In genomic region chr13:110629735-110630134, GRCh38 we compare ENCODE assay signal across 14 cellular contexts. TPM values are rescaled to one million over a fixed set of nuclear protein-coding genes. Genes with fewer than 3 reads are reported as not detected.
A peak's percentile ranks its signal among the peaks of the same experiment; 100 is the strongest.
DNase-seq lines count a peak whose midpoint lies in the region; ATAC-seq and TF ChIP-seq lines count a peak whose summit lies in the region.
"Had no signal": no experiment of that assay in that cellular context is flagged by ENCODE, and none has a peak within 500 bp of the region (broad histone marks: within the 10 kb centered on the region; RNA-seq: fewer than 3 reads in every experiment).

No MANE protein-coding gene starts in this region.

- H3K27me3 ChIP-seq in transverse colon = no peaks in the 10 kb centered on the region
- H3K27me3 ChIP-seq in GM23338 (ENCODE audit: insufficient read depth) = no peaks in the 10 kb centered on the region
- H3K27me3 ChIP-seq in tibial nerve = no peaks in the 10 kb centered on the region
- H3K27me3 ChIP-seq: pancreas had no signal

- no peak for TF ChIP-seq CTCF in transverse colon (IDR thresholded peaks at IDR 0.05)
- no peak for TF ChIP-seq CTCF in GM23338 (conservative IDR thresholded peaks at IDR 0.05; ENCODE audit: low read depth in 2 of 2)
- TF ChIP-seq CTCF in tibial nerve (IDR thresholded peaks at IDR 0.05) = no peak
- TF ChIP-seq CTCF in lower leg skin (IDR thresholded peaks at IDR 0.05) = no peak

- H3K9me2 ChIP-seq in GM23338 (ENCODE audit: insufficient read depth) = no peaks in the 10 kb centered on the region

- peaks cover 19% of the 10 kb centered on the region for H4K20me1 ChIP-seq in GM23338 (replicated peaks; ENCODE audit: insufficient read depth)

- H3K79me2 ChIP-seq in GM23338 (replicated peaks; ENCODE audit: insufficient read depth) = peaks cover 81% of the 10 kb centered on the region

- no peaks in the 10 kb centered on the region for H3F3A ChIP-seq in GM23338 (replicated peaks; ENCODE audit: low read depth)

- no peaks in the 10 kb centered on the region for H3K9me3 Mint-ChIP-seq in activated naive CD8-positive, alpha-beta T cell treated with anti-CD3 and anti-CD28 coated beads, Interleukin-2, amount 10 ng/mL, durations not matched to agents 7 days and 5 days
- peaks cover 4% of the 10 kb centered on the region; the same call in 1 of the 3 replicates for H3K9me3 Mint-ChIP-seq in GM23338
- H3K9me3 Mint-ChIP-seq: activated B cell treated with CpG ODN at 0.5 μM for 24 hours had no signal

- no peak overlapping the region for H2AFZ ChIP-seq in GM23338

- no peak overlapping the region for H3K4me3 Mint-ChIP-seq in activated naive CD8-positive, alpha-beta T cell treated with anti-CD3 and anti-CD28 coated beads, Interleukin-2, amount 10 ng/mL, durations not matched to agents 7 days and 5 days
- H3K4me3 Mint-ChIP-seq in GM23338 = no peak overlapping the region
- H3K4me3 Mint-ChIP-seq: activated B cell treated with CpG ODN at 0.5 μM for 24 hours had no signal

- H3K27ac ChIP-seq in transverse colon = peak overlapping the region; percentile 43 to 82 (median 76)
- H3K27ac ChIP-seq in GM23338 (ENCODE audit: low read depth) = no peak overlapping the region
- H3K27ac ChIP-seq in tibial nerve = no peak overlapping the region
- H3K27ac ChIP-seq: pancreas had no signal

- no peak for TF ChIP-seq POLR2A in transverse colon (IDR thresholded peaks at IDR 0.05)
- no peak for TF ChIP-seq POLR2A in tibial nerve (IDR thresholded peaks at IDR 0.05)
- no peak for TF ChIP-seq POLR2A in lower leg skin (IDR thresholded peaks at IDR 0.05)

- H3K27ac Mint-ChIP-seq in activated naive CD8-positive, alpha-beta T cell treated with anti-CD3 and anti-CD28 coated beads, Interleukin-2, amount 10 ng/mL, durations not matched to agents 7 days and 5 days = peak overlapping the region; percentile 40
- no peak overlapping the region for H3K27ac Mint-ChIP-seq in GM23338
- H3K27ac Mint-ChIP-seq: activated B cell treated with CpG ODN at 0.5 μM for 24 hours had no signal

- no peak overlapping the region for H3K4me2 ChIP-seq in GM23338

- H3K4me1 Mint-ChIP-seq in activated naive CD8-positive, alpha-beta T cell treated with anti-CD3 and anti-CD28 coated beads, Interleukin-2, amount 10 ng/mL, durations not matched to agents 7 days and 5 days = peaks cover 13% of the 10 kb centered on the region
- peaks cover 9% of the 10 kb centered on the region; the same call in 2 of the 3 replicates for H3K4me1 Mint-ChIP-seq in GM23338
- H3K4me1 Mint-ChIP-seq: activated B cell treated with CpG ODN at 0.5 μM for 24 hours had no signal

- ATAC-seq in activated naive CD8-positive, alpha-beta T cell treated with anti-CD3 and anti-CD28 coated beads, Interleukin-2, amount 10 ng/mL, durations not matched to agents 7 days and 5 days (ENCODE audit: low read depth) = peak; percentile 66
- no peak for ATAC-seq in GM23338
- ATAC-seq: pancreas had no signal

- peaks cover 0 to 6% (median 2%) of the 10 kb centered on the region in 4 donors for H3K36me3 ChIP-seq in transverse colon
- H3K36me3 ChIP-seq in GM23338 (ENCODE audit: insufficient read depth) = no peaks in the 10 kb centered on the region
- H3K36me3 ChIP-seq in tibial nerve = peaks cover 4 to 70% (median 11%) of the 10 kb centered on the region in 3 donors

- POLR2A ChIA-PET in activated naive CD8-positive, alpha-beta T cell treated with anti-CD3 and anti-CD28 coated beads, Interleukin-2, amount 10 ng/mL, durations not matched to agents 7 days and 5 days (lab: Charles Lee) = interaction anchor here (1.2 kb wide), 1 partner anchor 14 kb away, joined by 4 read pairs; the partner anchor contains the start of gene NAXD

- 63 to 82% methylated on average over 6 to 7 of the region's 7 CpGs for WGBS in transverse colon (ENCODE audit: low coverage in 1 of 2), 2 donors
- 77% methylated on average over 7 of the region's 7 CpGs for WGBS in tibial nerve, 2 donors
- 80 to 84% methylated on average over 7 of the region's 7 CpGs for WGBS in lower leg skin, 2 donors

- H3K4me1 ChIP-seq in transverse colon (peaks cover 13 to 46% (median 33%) of the 10 kb centered on the region in 4 donors), GM23338 (ENCODE audit: insufficient read depth) (no peaks in the 10 kb centered on the region), tibial nerve (peaks cover 0 to 18% (median 2%) of the 10 kb centered on the region in 4 donors)
- H3K4me1 ChIP-seq: pancreas had no signal

- H3K9me3 ChIP-seq in transverse colon (no peaks in the 10 kb centered on the region), tibial nerve (no peaks in the 10 kb centered on the region)
- H3K9me3 ChIP-seq: pancreas had no signal

- no peaks in the 10 kb centered on the region for H3K27me3 Mint-ChIP-seq in activated naive CD8-positive, alpha-beta T cell treated with anti-CD3 and anti-CD28 coated beads, Interleukin-2, amount 10 ng/mL, durations not matched to agents 7 days and 5 days
- peaks cover 3% of the 10 kb centered on the region for H3K27me3 Mint-ChIP-seq in GM23338 (ENCODE audit: insufficient read depth, low read depth, poor library complexity)
- H3K27me3 Mint-ChIP-seq: activated B cell treated with CpG ODN at 0.5 μM for 24 hours had no signal

- no peak for TF ChIP-seq EP300 in transverse colon (IDR thresholded peaks at IDR 0.05; ENCODE audit: low read depth)
- no peak for TF ChIP-seq EP300 in tibial nerve (IDR thresholded peaks at IDR 0.05)

- intact Hi-C loops in transverse colon (cut with DNase I; ENCODE audit: low total_unique reads) = loop anchor here (2.0 kb wide), 1 partner anchor 21 kb away; no protein-coding TSS in a partner anchor
- intact Hi-C loops in lower leg skin (cut with DNase I; ENCODE audit: low total_unique reads) = no loop called here

- peak; percentile 16 for DNase-seq in stimulated activated CD4-positive, alpha-beta T cell treated with anti-CD3 and anti-CD28 coated beads, Interleukin-4, amount 100 ng/mL, for 24 hours
- no peak for DNase-seq in stimulated activated CD4-positive, alpha-beta T cell treated with anti-CD3 and anti-CD28 coated beads, Interleukin-1b, Interleukin-23, amount 100 ng/mL, for 48 hours
- no peak for DNase-seq in activated naive CD8-positive, alpha-beta T cell treated with anti-CD3 and anti-CD28 coated beads, Interleukin-2, amount 10 ng/mL, durations not matched to agents 7 days and 5 days
- DNase-seq in mesenteric fat pad (ENCODE audit: low spot score) (peak; percentile 16), transverse colon (no peak), GM23338 (ENCODE audit: low spot score) (no peak), tibial nerve (ENCODE audit: low spot score in 2 of 2) (no peak), lower leg skin (ENCODE audit: low spot score in 2 of 2) (no peak)
- DNase-seq: activated B cell treated with CpG ODN at 0.5 μM for 24 hours; cortex of kidney; KBM-7; NCI-H1105; pancreas; stimulated activated CD4-positive, alpha-beta T cell treated with anti-CD3 and anti-CD28 coated beads, Interleukin-12 subunit alpha, Interleukin-12 subunit beta, amount 100 ng/mL, for 4 hours had no signal

- peaks cover 14% of the 10 kb centered on the region for H3K36me3 Mint-ChIP-seq in activated naive CD8-positive, alpha-beta T cell treated with anti-CD3 and anti-CD28 coated beads, Interleukin-2, amount 10 ng/mL, durations not matched to agents 7 days and 5 days
- peaks cover 55% of the 10 kb centered on the region for H3K36me3 Mint-ChIP-seq in GM23338 (ENCODE audit: low read depth)

- H3K4me3 ChIP-seq in transverse colon = no peak overlapping the region
- no peak overlapping the region for H3K4me3 ChIP-seq in GM23338
- no peak overlapping the region for H3K4me3 ChIP-seq in tibial nerve
- H3K4me3 ChIP-seq in lower leg skin (ENCODE audit: low read depth, poor library complexity, severe bottlenecking) = no peak overlapping the region
- H3K4me3 ChIP-seq: pancreas had no signal

- in situ Hi-C loops in transverse colon (cut with MboI; ENCODE audit: low pct_ligation_motif_present in 1 of 4, low pct_unique_long_range_greater_than_20kb in 1 of 4, low sequenced_read_pairs in 3 of 4) = no loop called here

TF ChIP-seq in GM23338, 12 proteins besides CTCF, POLR2A, EP300 and RAD21 (continues in another document):
- TF ChIP-seq, protein P1, sequence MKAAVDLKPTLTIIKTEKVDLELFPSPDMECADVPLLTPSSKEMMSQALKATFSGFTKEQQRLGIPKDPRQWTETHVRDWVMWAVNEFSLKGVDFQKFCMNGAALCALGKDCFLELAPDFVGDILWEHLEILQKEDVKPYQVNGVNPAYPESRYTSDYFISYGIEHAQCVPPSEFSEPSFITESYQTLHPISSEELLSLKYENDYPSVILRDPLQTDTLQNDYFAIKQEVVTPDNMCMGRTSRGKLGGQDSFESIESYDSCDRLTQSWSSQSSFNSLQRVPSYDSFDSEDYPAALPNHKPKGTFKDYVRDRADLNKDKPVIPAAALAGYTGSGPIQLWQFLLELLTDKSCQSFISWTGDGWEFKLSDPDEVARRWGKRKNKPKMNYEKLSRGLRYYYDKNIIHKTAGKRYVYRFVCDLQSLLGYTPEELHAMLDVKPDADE (IDR thresholded peaks at IDR 0.05) = no peak

RNA-seq across cellular contexts. Expression of gene NAXD, which starts 14.4 kb away (rescaled TPM):
- 10 to 100 TPM; 31.3 TPM for total RNA-seq in activated naive CD8-positive, alpha-beta T cell treated with anti-CD3 and anti-CD28 coated beads, Interleukin-2, amount 10 ng/mL, durations not matched to agents 7 days and 5 days
- 20.1 TPM for total RNA-seq in mesenteric fat pad
- 10 to 100 TPM; 12.9 to 37.8 (median 33.3) TPM for total RNA-seq in transverse colon
- 16.1 and 18.5 TPM in 2 replicates for total RNA-seq in GM23338 (2014; rRNA removed; shearing (Covaris generic))
- 15.3 and 16.9 TPM in 2 replicates for polyA plus RNA-seq in GM23338 (2016; fragmentation: Nextera tagmentation; extraction: Ambion mirVana)
- total RNA-seq in tibial nerve = 10 to 100 TPM; 27.6 to 45.7 (median 38.5) TPM
- 10 to 100 TPM; 32.7 to 34.5 (median 33.6) TPM for total RNA-seq in lower leg skin

Comparison
In these comparisons a context has a peak if more than half of its experiments do, and no peak if none do; other contexts are left out.
1. DNase-seq: peak in stimulated activated CD4-positive, alpha-beta T cell treated with anti-CD3 and anti-CD28 coated beads, Interleukin-4, amount 100 ng/mL, for 24 hours (single experiment) and mesenteric fat pad (single experiment); none in stimulated activated CD4-positive, alpha-beta T cell treated with anti-CD3 and anti-CD28 coated beads, Interleukin-1b, Interleukin-23, amount 100 ng/mL, for 48 hours (single experiment), activated naive CD8-positive, alpha-beta T cell treated with anti-CD3 and anti-CD28 coated beads, Interleukin-2, amount 10 ng/mL, durations not matched to agents 7 days and 5 days (single experiment), transverse colon (single experiment), GM23338 (single experiment), tibial nerve (0 of 2) and lower leg skin (0 of 2).
2. H3K27ac ChIP-seq: peak in transverse colon (4 of 4); none in GM23338 (single experiment) and tibial nerve (0 of 4).